ENCODE assay signal across 9 cellular contexts in genomic region chr17:49746791-49747490, GRCh38.
A peak's percentile ranks its signal among the peaks of the same experiment; 100 is the strongest.
DNase-seq lines count a peak whose midpoint lies in the region; ATAC-seq and TF ChIP-seq lines count a peak whose summit lies in the region.
"Had no signal": no experiment of that assay in that cellular context is flagged by ENCODE, and none has a peak within 500 bp of the region (broad histone marks: within the 10 kb centered on the region; RNA-seq: fewer than 3 reads in every experiment).

No MANE protein-coding gene starts in this region.

- H3K9me3 ChIP-seq in SU-DHL-6 (ENCODE audit: insufficient read depth, low read length), result no peaks in the 10 kb centered on the region

- no peak for TF ChIP-seq CTCF in SU-DHL-6 (IDR thresholded peaks at IDR 0.05; ENCODE audit: insufficient read depth, low read length, poor library complexity, severe bottlenecking)

- peaks cover 7% of the 10 kb centered on the region for H3F3A ChIP-seq in SU-DHL-6 (ENCODE audit: insufficient read depth)

- no peaks in the 10 kb centered on the region for H3K9me2 ChIP-seq in SU-DHL-6 (replicated peaks; ENCODE audit: insufficient read depth, low read length)

- ATAC-seq in HG02763 (IDR thresholded peaks at IDR 0.05; ENCODE audit: unreplicated experiment), result peak; percentile 58
- ATAC-seq: Panc1 had no signal

- H4K20me1 ChIP-seq in SU-DHL-6 (ENCODE audit: low read depth, low read length), result no peaks in the 10 kb centered on the region

- H2AFZ ChIP-seq in SU-DHL-6 (ENCODE audit: low read depth, low read length, severe bottlenecking), result no peak overlapping the region

- H3K27ac ChIP-seq in SU-DHL-6 (ENCODE audit: low read depth, low read length) (peak overlapping the region; percentile 3; the same call in 1 of the 2 replicates), skin epidermis (peak overlapping the region in 14 of 21 experiments; percentile 22 to 84 (median 51))

- DNase-seq in NOMO-1 treated with DMSO at 0.1 percent for 48 hours (lab: John Stamatoyannopoulos, UW; ENCODE audit: unreplicated experiment) (peak; percentile 13), NOMO-1 treated with dmso at 0.1 percent for 144 hours (lab: John Stamatoyannopoulos, UW; ENCODE audit: unreplicated experiment) (no peak), NCI-H1436 treated with DMSO at 0.1 percent for 48 hours (lab: John Stamatoyannopoulos, UW) (no peak), NCI-H1092 (lab: John Stamatoyannopoulos, UW) (no peak), GM19238 (ENCODE audit: insufficient read length, low spot score) (no peak)

- no peaks in the 10 kb centered on the region for H3K36me3 ChIP-seq in SU-DHL-6 (ENCODE audit: low read length)

- H3K4me2 ChIP-seq in SU-DHL-6 (ENCODE audit: low read depth, low read length, poor library complexity, severe bottlenecking), result peak overlapping the region; percentile 41

- H3K4me3 ChIP-seq in SU-DHL-6 (ENCODE audit: insufficient read depth, low read length, poor library complexity, severe bottlenecking) (peak overlapping the region; percentile 5), skin epidermis (no peak overlapping the region)

- no peaks in the 10 kb centered on the region for H3K79me2 ChIP-seq in SU-DHL-6 (ENCODE audit: insufficient read depth, low read length)

- H3K9ac ChIP-seq in SU-DHL-6 (ENCODE audit: low read length), result no peak overlapping the region

- no peaks in the 10 kb centered on the region for H3K27me3 ChIP-seq in SU-DHL-6 (ENCODE audit: low read length)
